Comparison of ENCODE assay signal across 12 cellular contexts in genomic region chr15:92095691-92096090, GRCh38.
DNase-seq lines count a peak whose midpoint lies in the region; ATAC-seq and TF ChIP-seq lines count a peak whose summit lies in the region.
"Had no signal": no experiment of that assay in that cellular context is flagged by ENCODE, and none has a peak within 500 bp of the region (broad histone marks: within the 10 kb centered on the region; RNA-seq: fewer than 3 reads in every experiment).

No MANE protein-coding gene starts in this region.

- H3K9me3 Mint-ChIP-seq in T-cell (no peaks in the 10 kb centered on the region), glutamatergic neuron (ENCODE audit: unreplicated experiment) (peaks cover 11% of the 10 kb centered on the region)

- TF ChIP-seq CTCF in tibial artery (IDR thresholded peaks at IDR 0.05) (no peak), glutamatergic neuron (IDR thresholded peaks at IDR 0.05; ENCODE audit: partially characterized antibody, unreplicated experiment) (no peak), esophagus muscularis mucosa (IDR thresholded peaks at IDR 0.05) (no peak)

- POLR2A ChIA-PET in T-cell (lab: Charles Lee), result no interaction called here

- H3K27me3 Mint-ChIP-seq in T-cell (no peaks in the 10 kb centered on the region), glutamatergic neuron (ENCODE audit: unreplicated experiment) (peaks cover 5% of the 10 kb centered on the region)

- H3K27ac ChIP-seq in BLaER1 treated with 17β-estradiol and CSF1 and Interleukin-3, amounts not matched to agents 10 nM and 100 nM, result peak overlapping the region in 9 of 11 experiments; percentile 23 to 62 (median 43); a peak in 12 of 22 replicates
- H3K27ac ChIP-seq in tibial artery (no peak overlapping the region), esophagus muscularis mucosa (replicated peaks in 1 of 4) (no peak overlapping the region)
- H3K27ac ChIP-seq: adrenal gland, parathyroid adenoma, SJSA1 had no signal

- TF ChIP-seq POLR2A in esophagus muscularis mucosa (IDR thresholded peaks at IDR 0.05; ENCODE audit: low read depth), result no peak

- H3K36me3 Mint-ChIP-seq in T-cell, result peaks cover 27% of the 10 kb centered on the region
- no peaks in the 10 kb centered on the region for H3K36me3 Mint-ChIP-seq in glutamatergic neuron (ENCODE audit: unreplicated experiment)

- peaks cover 0 to 7% (median 0%) of the 10 kb centered on the region in 11 experiments; a peak in 1 of 22 replicates for H3K36me3 ChIP-seq in BLaER1 treated with 17β-estradiol and CSF1 and Interleukin-3, amounts not matched to agents 10 nM and 100 nM
- H3K36me3 ChIP-seq in tibial artery, result peaks cover 10 to 13% (median 13%) of the 10 kb centered on the region in 3 donors
- peaks cover 0 to 12% (median 3%) of the 10 kb centered on the region in 4 donors for H3K36me3 ChIP-seq in esophagus muscularis mucosa
- H3K36me3 ChIP-seq: adrenal gland, SJSA1 had no signal

- H4K20me1 ChIP-seq in BLaER1 treated with 17β-estradiol and CSF1 and Interleukin-3, amounts not matched to agents 10 nM and 100 nM, result peaks cover 0 to 16% (median 0%) of the 10 kb centered on the region in 11 experiments; a peak in 4 of 22 replicates

- TF ChIP-seq EP300 in esophagus muscularis mucosa (IDR thresholded peaks at IDR 0.05), result no peak

- peak overlapping the region; percentile 78 to 89 for H3K27ac Mint-ChIP-seq in T-cell
- no peak overlapping the region for H3K27ac Mint-ChIP-seq in glutamatergic neuron (ENCODE audit: unreplicated experiment)

- 71% methylated on average over 4 of the region's 4 CpGs for WGBS in esophagus muscularis mucosa

- H3K4me1 Mint-ChIP-seq in T-cell (peaks cover 58 to 66% (median 58%) of the 10 kb centered on the region in 3 donors), glutamatergic neuron (ENCODE audit: low read depth, unreplicated experiment) (peaks cover 22% of the 10 kb centered on the region)

- peak overlapping the region; percentile 64 to 87 (median 73) for H3K4me2 ChIP-seq in BLaER1 treated with 17β-estradiol and CSF1 and Interleukin-3, amounts not matched to agents 10 nM and 100 nM

- peak in 5 of 34 experiments; percentile 3 to 25 (median 10) for DNase-seq in T-cell
- no peak for DNase-seq in tibial artery
- no peak for DNase-seq in glutamatergic neuron
- no peak for DNase-seq in esophagus muscularis mucosa (ENCODE audit: extremely low spot score)
- DNase-seq: adrenal gland, foreskin melanocyte had no signal

- peaks cover 38 to 56% (median 44%) of the 10 kb centered on the region in 10 experiments for H3K4me1 ChIP-seq in BLaER1 treated with 17β-estradiol and CSF1 and Interleukin-3, amounts not matched to agents 10 nM and 100 nM
- peaks cover 0 to 6% (median 2%) of the 10 kb centered on the region in 4 donors for H3K4me1 ChIP-seq in tibial artery
- peaks cover 3 to 11% (median 9%) of the 10 kb centered on the region in 4 donors for H3K4me1 ChIP-seq in esophagus muscularis mucosa
- H3K4me1 ChIP-seq: SJSA1 had no signal

- peaks cover 0 to 6% (median 0%) of the 10 kb centered on the region in 11 experiments; a peak in 1 of 22 replicates for H3K9me3 ChIP-seq in BLaER1 treated with 17β-estradiol and CSF1 and Interleukin-3, amounts not matched to agents 10 nM and 100 nM (replicated peaks in 1 of 11)
- H3K9me3 ChIP-seq in tibial artery, result no peaks in the 10 kb centered on the region
- no peaks in the 10 kb centered on the region for H3K9me3 ChIP-seq in esophagus muscularis mucosa
- H3K9me3 ChIP-seq: adrenal gland, SJSA1 had no signal

- H3K4me3 ChIP-seq in BLaER1 treated with 17β-estradiol and CSF1 and Interleukin-3, amounts not matched to agents 10 nM and 100 nM, result peak overlapping the region in 3 of 10 experiments; percentile 15 to 39 (median 22); a peak in 3 of 20 replicates
- H3K4me3 ChIP-seq in tibial artery (no peak overlapping the region), esophagus muscularis mucosa (no peak overlapping the region)
- H3K4me3 ChIP-seq: adrenal gland, SJSA1 had no signal

- H3K27me3 ChIP-seq in BLaER1 treated with 17β-estradiol and CSF1 and Interleukin-3, amounts not matched to agents 10 nM and 100 nM, result no peaks in the 10 kb centered on the region
- no peaks in the 10 kb centered on the region for H3K27me3 ChIP-seq in tibial artery
- no peaks in the 10 kb centered on the region for H3K27me3 ChIP-seq in esophagus muscularis mucosa
- H3K27me3 ChIP-seq: adrenal gland had no signal

- intact Hi-C loops in tibial artery (cut with DNase I; ENCODE audit: low total_unique reads) (no loop called here), esophagus muscularis mucosa (cut with DNase I) (loop anchor here (10.0 kb wide), 1 partner anchor 619 kb away; no protein-coding TSS in a partner anchor)

- CTCF ChIA-PET in T-cell (lab: Charles Lee), result no interaction called here

- ATAC-seq in GM18909 (IDR thresholded peaks at IDR 0.05; ENCODE audit: poor library complexity, unreplicated experiment) (peak; percentile 76), HG02970 (IDR thresholded peaks at IDR 0.05; ENCODE audit: low FRiP score, unreplicated experiment) (peak; percentile 73), T-cell (replicated peaks in 1 of 4) (peak; percentile 59 to 79 (median 76)), HG02763 (IDR thresholded peaks at IDR 0.05; ENCODE audit: unreplicated experiment) (no peak)

- peak overlapping the region in 2 of 3 donors; percentile 37 to 38 for H3K4me3 Mint-ChIP-seq in T-cell
- H3K4me3 Mint-ChIP-seq in glutamatergic neuron (ENCODE audit: unreplicated experiment), result no peak overlapping the region

- peak overlapping the region in 2 of 11 experiments; percentile 35 to 43; a peak in 2 of 22 replicates for H3K9ac ChIP-seq in BLaER1 treated with 17β-estradiol and CSF1 and Interleukin-3, amounts not matched to agents 10 nM and 100 nM
- H3K9ac ChIP-seq: parathyroid adenoma had no signal

Comparison
In these comparisons a context has a peak if more than half of its experiments do, and no peak if none do; other contexts are left out.
1. H3K27ac ChIP-seq: peak in BLaER1 treated with 17β-estradiol and CSF1 and Interleukin-3, amounts not matched to agents 10 nM and 100 nM (9 of 11); none in tibial artery (0 of 2) and esophagus muscularis mucosa (0 of 4).